Comparison of ENCODE assay signal across 1 cellular context in the genomic region with DNA sequence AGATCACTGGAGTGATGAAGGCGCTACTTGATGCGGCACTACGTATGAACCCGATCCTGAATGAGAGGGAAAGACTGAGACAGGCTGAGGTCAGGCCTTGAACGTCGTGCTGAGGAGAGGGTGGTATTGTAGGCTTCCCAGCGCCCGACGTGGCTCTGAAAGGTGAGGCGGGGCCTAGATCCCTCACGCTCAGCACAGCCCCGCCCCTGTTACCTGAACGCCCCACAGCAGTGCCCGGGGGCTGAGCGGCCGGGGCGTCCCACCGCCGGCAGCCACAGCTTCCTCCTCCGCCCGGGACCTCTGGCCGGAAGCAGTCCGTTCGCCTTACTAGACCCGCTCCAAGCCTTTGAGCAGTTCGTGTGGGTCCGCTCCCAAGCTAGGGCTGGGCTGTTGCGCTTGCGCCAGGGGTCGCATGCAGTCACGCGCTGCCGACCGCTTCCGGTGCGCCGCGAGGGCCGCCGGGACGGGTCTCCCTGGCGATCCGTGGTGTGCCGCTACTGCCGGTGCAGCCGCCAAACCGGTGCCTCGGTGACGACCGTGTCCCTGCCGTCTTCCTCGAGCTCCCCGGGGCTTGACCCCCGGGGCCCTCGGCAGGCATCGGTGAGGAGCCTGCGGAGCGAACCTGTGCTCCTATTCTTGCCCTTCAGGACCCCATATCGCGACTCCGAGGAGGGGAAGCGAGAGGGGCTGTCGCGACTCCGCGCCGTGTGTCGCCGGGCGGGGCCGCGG.
TF ChIP-seq lines count a peak whose summit lies in the region.

A gene with protein sequence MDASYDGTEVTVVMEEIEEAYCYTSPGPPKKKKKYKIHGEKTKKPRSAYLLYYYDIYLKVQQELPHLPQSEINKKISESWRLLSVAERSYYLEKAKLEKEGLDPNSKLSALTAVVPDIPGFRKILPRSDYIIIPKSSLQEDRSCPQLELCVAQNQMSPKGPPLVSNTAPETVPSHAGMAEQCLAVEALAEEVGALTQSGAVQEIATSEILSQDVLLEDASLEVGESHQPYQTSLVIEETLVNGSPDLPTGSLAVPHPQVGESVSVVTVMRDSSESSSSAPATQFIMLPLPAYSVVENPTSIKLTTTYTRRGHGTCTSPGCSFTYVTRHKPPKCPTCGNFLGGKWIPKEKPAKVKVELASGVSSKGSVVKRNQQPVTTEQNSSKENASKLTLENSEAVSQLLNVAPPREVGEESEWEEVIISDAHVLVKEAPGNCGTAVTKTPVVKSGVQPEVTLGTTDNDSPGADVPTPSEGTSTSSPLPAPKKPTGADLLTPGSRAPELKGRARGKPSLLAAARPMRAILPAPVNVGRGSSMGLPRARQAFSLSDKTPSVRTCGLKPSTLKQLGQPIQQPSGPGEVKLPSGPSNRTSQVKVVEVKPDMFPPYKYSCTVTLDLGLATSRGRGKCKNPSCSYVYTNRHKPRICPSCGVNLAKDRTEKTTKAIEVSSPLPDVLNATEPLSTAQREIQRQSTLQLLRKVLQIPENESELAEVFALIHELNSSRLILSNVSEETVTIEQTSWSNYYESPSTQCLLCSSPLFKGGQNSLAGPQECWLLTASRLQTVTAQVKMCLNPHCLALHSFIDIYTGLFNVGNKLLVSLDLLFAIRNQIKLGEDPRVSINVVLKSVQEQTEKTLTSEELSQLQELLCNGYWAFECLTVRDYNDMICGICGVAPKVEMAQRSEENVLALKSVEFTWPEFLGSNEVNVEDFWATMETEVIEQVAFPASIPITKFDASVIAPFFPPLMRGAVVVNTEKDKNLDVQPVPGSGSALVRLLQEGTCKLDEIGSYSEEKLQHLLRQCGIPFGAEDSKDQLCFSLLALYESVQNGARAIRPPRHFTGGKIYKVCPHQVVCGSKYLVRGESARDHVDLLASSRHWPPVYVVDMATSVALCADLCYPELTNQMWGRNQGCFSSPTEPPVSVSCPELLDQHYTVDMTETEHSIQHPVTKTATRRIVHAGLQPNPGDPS (N-terminal part only) (plus strand): TSS at position 479 of the 729 bp plus-strand sequence. CDS start 4,114 bp downstream, outside the sequence.
A gene (minus strand): TSS at position 394 of the 729 bp plus-strand sequence. CDS start 4,306 bp downstream, outside the sequence.

TF ChIP-seq in GM12878, 131 proteins besides CTCF, POLR2A, EP300 and RAD21 (continued from another document and continues in another):
- TF ChIP-seq, protein P1, sequence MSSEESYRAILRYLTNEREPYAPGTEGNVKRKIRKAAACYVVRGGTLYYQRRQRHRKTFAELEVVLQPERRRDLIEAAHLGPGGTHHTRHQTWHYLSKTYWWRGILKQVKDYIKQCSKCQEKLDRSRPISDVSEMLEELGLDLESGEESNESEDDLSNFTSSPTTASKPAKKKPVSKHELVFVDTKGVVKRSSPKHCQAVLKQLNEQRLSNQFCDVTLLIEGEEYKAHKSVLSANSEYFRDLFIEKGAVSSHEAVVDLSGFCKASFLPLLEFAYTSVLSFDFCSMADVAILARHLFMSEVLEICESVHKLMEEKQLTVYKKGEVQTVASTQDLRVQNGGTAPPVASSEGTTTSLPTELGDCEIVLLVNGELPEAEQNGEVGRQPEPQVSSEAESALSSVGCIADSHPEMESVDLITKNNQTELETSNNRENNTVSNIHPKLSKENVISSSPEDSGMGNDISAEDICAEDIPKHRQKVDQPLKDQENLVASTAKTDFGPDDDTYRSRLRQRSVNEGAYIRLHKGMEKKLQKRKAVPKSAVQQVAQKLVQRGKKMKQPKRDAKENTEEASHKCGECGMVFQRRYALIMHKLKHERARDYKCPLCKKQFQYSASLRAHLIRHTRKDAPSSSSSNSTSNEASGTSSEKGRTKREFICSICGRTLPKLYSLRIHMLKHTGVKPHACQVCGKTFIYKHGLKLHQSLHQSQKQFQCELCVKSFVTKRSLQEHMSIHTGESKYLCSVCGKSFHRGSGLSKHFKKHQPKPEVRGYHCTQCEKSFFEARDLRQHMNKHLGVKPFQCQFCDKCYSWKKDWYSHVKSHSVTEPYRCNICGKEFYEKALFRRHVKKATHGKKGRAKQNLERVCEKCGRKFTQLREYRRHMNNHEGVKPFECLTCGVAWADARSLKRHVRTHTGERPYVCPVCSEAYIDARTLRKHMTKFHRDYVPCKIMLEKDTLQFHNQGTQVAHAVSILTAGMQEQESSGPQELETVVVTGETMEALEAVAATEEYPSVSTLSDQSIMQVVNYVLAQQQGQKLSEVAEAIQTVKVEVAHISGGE (CRISPR knock-in tag; IDR thresholded peaks at IDR 0.05), result peak; percentile 88
- TF ChIP-seq TCF3 (IDR thresholded peaks at IDR 0.05; ENCODE audit: borderline replicate concordance, insufficient read depth, low read depth, low read length) (peak; percentile 59; the same call in 1 of the 2 replicates), BMI1 (IDR thresholded peaks at IDR 0.05; ENCODE audit: borderline replicate concordance) (no peak), TCF12 (IDR thresholded peaks at IDR 0.05; ENCODE audit: low read depth, low read length) (0 out of 2 replicates have a peak, but pooled peaks have one; percentile 52), BCL11A (IDR thresholded peaks at IDR 0.05; ENCODE audit: low read depth, low read length) (no peak), GATAD2B (conservative IDR thresholded peaks at IDR 0.05; ENCODE audit: low read depth) (peak; percentile 97; the same call in 1 of the 2 replicates), PAX8 (IDR thresholded peaks at IDR 0.05) (no peak), EED (IDR thresholded peaks at IDR 0.05; ENCODE audit: low read depth) (no peak; the same call in 1 of the 2 replicates), MXI1 (IDR thresholded peaks at IDR 0.05; ENCODE audit: low read depth, low read length) (peak; percentile 90), TARDBP (IDR thresholded peaks at IDR 0.05; ENCODE audit: borderline replicate concordance) (no peak), SMAD1 (IDR thresholded peaks at IDR 0.05; ENCODE audit: low read depth, partially characterized antibody) (no peak), TAF1 (IDR thresholded peaks at IDR 0.05; ENCODE audit: borderline replicate concordance, low read depth, low read length) (peak; percentile 77; the same call in 1 of the 2 replicates), GABPA (IDR thresholded peaks at IDR 0.05; ENCODE audit: low read depth) (peak; percentile 96), RB1 (IDR thresholded peaks at IDR 0.05; ENCODE audit: borderline replicate concordance) (0 out of 2 replicates have a peak, but pooled peaks have one; percentile 18), HDGF (IDR thresholded peaks at IDR 0.05) (peak; percentile 80), MYC (IDR thresholded peaks at IDR 0.05; ENCODE audit: insufficient read depth, insufficient read length, insufficient replicate concordance, low read length, severe bottlenecking) (peak; percentile 78), RAD51 (IDR thresholded peaks at IDR 0.05) (peak; percentile 82), SMAD5 (IDR thresholded peaks at IDR 0.05; ENCODE audit: low read depth) (peak; percentile 69; the same call in 1 of the 2 replicates), HDAC6 (IDR thresholded peaks at IDR 0.05; ENCODE audit: unreplicated experiment) (peak; percentile 28), SIX5 (IDR thresholded peaks at IDR 0.05; ENCODE audit: low read depth, low read length, severe bottlenecking) (peak; percentile 66), LARP7 (IDR thresholded peaks at IDR 0.05) (peak; percentile 83; the same call in 1 of the 2 replicates), ZNF207 (IDR thresholded peaks at IDR 0.05; ENCODE audit: borderline replicate concordance) (0 out of 2 replicates have a peak, but pooled peaks have one; percentile 76), EGR1 (IDR thresholded peaks at IDR 0.05; ENCODE audit: borderline replicate concordance in 1 of 2, low read depth in 2 of 2, low read length in 2 of 2) (peak; percentile 42 to 43; a peak in 1 of 3 replicates), NRF1 (conservative IDR thresholded peaks at IDR 0.05; ENCODE audit: low read depth, low read length) (peak; percentile 85), BHLHE40 (IDR thresholded peaks at IDR 0.05; ENCODE audit: borderline replicate concordance in 1 of 2, low read depth in 2 of 2, low read length in 1 of 2) (peak; percentile 93 to 97), IRF4 (IDR thresholded peaks at IDR 0.05; ENCODE audit: low read depth, low read length) (0 out of 2 replicates have a peak, but pooled peaks have one; percentile 32), JUNB (IDR thresholded peaks at IDR 0.05) (no peak), CEBPB (IDR thresholded peaks at IDR 0.05; ENCODE audit: borderline replicate concordance in 1 of 2, low read depth in 2 of 2, low read length in 2 of 2) (no peak), CREM (IDR thresholded peaks at IDR 0.05; ENCODE audit: low read depth) (peak; percentile 92), POLR2AphosphoS5 (IDR thresholded peaks at IDR 0.05; ENCODE audit: low read length) (peak; percentile 95), KLF5 (IDR thresholded peaks at IDR 0.05; ENCODE audit: partially characterized antibody) (no peak)
- TF ChIP-seq, protein P2, sequence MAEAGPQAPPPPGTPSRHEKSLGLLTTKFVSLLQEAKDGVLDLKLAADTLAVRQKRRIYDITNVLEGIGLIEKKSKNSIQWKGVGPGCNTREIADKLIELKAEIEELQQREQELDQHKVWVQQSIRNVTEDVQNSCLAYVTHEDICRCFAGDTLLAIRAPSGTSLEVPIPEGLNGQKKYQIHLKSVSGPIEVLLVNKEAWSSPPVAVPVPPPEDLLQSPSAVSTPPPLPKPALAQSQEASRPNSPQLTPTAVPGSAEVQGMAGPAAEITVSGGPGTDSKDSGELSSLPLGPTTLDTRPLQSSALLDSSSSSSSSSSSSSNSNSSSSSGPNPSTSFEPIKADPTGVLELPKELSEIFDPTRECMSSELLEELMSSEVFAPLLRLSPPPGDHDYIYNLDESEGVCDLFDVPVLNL (IDR thresholded peaks at IDR 0.05; ENCODE audit: low read depth, low read length), result no peak
- TF ChIP-seq, protein P3, sequence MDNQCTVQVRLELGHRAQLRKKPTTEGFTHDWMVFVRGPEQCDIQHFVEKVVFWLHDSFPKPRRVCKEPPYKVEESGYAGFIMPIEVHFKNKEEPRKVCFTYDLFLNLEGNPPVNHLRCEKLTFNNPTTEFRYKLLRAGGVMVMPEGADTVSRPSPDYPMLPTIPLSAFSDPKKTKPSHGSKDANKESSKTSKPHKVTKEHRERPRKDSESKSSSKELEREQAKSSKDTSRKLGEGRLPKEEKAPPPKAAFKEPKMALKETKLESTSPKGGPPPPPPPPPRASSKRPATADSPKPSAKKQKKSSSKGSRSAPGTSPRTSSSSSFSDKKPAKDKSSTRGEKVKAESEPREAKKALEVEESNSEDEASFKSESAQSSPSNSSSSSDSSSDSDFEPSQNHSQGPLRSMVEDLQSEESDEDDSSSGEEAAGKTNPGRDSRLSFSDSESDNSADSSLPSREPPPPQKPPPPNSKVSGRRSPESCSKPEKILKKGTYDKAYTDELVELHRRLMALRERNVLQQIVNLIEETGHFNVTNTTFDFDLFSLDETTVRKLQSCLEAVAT (IDR thresholded peaks at IDR 0.05), result 0 out of 2 replicates have a peak, but pooled peaks have one; percentile 62
- TF ChIP-seq, protein P4, sequence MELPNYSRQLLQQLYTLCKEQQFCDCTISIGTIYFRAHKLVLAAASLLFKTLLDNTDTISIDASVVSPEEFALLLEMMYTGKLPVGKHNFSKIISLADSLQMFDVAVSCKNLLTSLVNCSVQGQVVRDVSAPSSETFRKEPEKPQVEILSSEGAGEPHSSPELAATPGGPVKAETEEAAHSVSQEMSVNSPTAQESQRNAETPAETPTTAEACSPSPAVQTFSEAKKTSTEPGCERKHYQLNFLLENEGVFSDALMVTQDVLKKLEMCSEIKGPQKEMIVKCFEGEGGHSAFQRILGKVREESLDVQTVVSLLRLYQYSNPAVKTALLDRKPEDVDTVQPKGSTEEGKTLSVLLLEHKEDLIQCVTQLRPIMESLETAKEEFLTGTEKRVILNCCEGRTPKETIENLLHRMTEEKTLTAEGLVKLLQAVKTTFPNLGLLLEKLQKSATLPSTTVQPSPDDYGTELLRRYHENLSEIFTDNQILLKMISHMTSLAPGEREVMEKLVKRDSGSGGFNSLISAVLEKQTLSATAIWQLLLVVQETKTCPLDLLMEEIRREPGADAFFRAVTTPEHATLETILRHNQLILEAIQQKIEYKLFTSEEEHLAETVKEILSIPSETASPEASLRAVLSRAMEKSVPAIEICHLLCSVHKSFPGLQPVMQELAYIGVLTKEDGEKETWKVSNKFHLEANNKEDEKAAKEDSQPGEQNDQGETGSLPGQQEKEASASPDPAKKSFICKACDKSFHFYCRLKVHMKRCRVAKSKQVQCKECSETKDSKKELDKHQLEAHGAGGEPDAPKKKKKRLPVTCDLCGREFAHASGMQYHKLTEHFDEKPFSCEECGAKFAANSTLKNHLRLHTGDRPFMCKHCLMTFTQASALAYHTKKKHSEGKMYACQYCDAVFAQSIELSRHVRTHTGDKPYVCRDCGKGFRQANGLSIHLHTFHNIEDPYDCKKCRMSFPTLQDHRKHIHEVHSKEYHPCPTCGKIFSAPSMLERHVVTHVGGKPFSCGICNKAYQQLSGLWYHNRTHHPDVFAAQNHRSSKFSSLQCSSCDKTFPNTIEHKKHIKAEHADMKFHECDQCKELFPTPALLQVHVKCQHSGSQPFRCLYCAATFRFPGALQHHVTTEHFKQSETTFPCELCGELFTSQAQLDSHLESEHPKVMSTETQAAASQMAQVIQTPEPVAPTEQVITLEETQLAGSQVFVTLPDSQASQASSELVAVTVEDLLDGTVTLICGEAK (IDR thresholded peaks at IDR 0.05; ENCODE audit: borderline replicate concordance), result peak; percentile 98
- TF ChIP-seq, protein P5, sequence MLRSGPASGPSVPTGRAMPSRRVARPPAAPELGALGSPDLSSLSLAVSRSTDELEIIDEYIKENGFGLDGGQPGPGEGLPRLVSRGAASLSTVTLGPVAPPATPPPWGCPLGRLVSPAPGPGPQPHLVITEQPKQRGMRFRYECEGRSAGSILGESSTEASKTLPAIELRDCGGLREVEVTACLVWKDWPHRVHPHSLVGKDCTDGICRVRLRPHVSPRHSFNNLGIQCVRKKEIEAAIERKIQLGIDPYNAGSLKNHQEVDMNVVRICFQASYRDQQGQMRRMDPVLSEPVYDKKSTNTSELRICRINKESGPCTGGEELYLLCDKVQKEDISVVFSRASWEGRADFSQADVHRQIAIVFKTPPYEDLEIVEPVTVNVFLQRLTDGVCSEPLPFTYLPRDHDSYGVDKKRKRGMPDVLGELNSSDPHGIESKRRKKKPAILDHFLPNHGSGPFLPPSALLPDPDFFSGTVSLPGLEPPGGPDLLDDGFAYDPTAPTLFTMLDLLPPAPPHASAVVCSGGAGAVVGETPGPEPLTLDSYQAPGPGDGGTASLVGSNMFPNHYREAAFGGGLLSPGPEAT (IDR thresholded peaks at IDR 0.05; ENCODE audit: low read depth), result peak; percentile 73
- TF ChIP-seq, protein P6, sequence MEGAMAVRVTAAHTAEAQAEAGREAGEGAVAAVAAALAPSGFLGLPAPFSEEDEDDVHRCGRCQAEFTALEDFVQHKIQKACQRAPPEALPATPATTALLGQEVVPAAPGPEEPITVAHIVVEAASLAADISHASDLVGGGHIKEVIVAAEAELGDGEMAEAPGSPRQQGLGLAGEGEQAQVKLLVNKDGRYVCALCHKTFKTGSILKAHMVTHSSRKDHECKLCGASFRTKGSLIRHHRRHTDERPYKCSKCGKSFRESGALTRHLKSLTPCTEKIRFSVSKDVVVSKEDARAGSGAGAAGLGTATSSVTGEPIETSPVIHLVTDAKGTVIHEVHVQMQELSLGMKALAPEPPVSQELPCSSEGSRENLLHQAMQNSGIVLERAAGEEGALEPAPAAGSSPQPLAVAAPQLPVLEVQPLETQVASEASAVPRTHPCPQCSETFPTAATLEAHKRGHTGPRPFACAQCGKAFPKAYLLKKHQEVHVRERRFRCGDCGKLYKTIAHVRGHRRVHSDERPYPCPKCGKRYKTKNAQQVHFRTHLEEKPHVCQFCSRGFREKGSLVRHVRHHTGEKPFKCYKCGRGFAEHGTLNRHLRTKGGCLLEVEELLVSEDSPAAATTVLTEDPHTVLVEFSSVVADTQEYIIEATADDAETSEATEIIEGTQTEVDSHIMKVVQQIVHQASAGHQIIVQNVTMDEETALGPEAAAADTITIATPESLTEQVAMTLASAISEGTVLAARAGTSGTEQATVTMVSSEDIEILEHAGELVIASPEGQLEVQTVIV (IDR thresholded peaks at IDR 0.05; ENCODE audit: borderline replicate concordance, partially characterized antibody), result peak; percentile 50
